In the genomic region with DNA sequence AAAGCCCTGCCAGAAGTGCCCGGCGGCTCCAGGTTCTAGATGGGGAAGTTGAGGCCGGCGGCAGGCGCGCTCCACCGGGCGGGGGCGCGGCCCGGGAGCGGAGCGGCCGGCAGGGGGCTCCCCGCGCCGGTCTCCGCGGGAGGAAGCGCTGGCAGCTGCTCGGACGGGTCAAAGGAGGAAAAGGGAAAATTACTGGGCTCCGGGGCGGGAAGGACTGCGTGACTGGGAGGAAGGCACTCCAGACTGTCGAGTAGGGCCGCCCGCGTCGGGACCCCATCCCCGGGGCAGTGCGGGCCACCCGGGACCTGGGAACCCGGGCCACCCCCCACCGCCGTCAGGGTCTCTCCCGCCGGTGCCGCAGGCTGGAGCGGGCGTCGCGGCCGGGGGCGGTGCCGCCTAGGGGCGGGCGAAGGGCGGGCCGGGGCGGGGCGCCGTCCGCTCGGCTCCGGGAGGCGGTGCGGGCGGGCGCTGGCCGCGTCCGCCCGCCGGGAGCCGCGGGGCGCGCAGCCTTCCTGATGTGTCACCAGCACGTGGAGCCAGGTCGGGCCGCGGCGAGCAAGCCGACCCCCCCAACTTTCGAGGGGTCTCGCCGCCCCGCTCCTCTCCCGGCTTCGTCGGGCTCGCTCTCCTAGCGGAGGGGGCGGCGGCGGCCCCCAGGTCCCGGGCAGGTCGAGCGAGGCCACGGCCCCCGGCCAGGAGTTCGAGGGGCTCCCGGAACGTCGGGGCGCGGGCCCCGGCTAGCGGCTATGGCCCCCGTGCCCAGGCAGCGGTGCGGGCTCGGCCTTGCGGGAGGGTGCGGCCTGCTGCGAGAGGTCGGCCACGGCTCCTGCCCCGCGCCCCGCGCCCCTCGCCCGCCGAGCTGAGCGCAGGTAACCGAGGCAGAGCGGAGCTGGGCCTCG, we compare ENCODE assay signal across 8 cellular contexts.
DNase-seq lines count a peak whose midpoint lies in the region; ATAC-seq and TF ChIP-seq lines count a peak whose summit lies in the region.

No MANE protein-coding gene starts in this region.

- 3% methylated on average over 26 of the region's 120 CpGs for WGBS in SK-N-SH (ENCODE audit: low lambda C conversion rate)
- 2 to 3% methylated on average over 21 to 26 of the region's 120 CpGs for WGBS in thyroid gland, 2 donors

- peak; percentile 77 for TF ChIP-seq RAD21 in SK-N-SH (IDR thresholded peaks at IDR 0.05; ENCODE audit: low read length)

- H4K20me1 ChIP-seq in Karpas-422 (ENCODE audit: insufficient read depth, low read depth, low read length) (no peaks in the 10 kb centered on the region), SK-N-SH (ENCODE audit: insufficient read depth) (no peaks in the 10 kb centered on the region), osteoblast (ENCODE audit: insufficient read depth, low read length) (peaks cover 33% of the 10 kb centered on the region)

- H3K9ac ChIP-seq in Karpas-422 (ENCODE audit: low read length): peak overlapping the region; percentile 67
- H3K9ac ChIP-seq in SK-N-SH: peak overlapping the region; percentile 71

- CTCF ChIA-PET in AG04450 (lab: Charles Lee) (interaction anchor here (1.0 to 5.2 kb wide), 10 partner anchors 23 to 343 kb away, joined by 3 to 86 read pairs (median 5); partner anchors contain the start of genes COPRS and UTP6), SK-N-SH (lab: Yijun Ruan, JAX) (interaction anchor here (0.6 to 15.6 kb wide), 45 partner anchors 8 to 342 kb away, joined by 3 to 338 read pairs (median 4); no protein-coding TSS in a partner anchor)

- peaks cover 31% of the 10 kb centered on the region for H3F3A ChIP-seq in SK-N-SH (replicated peaks; ENCODE audit: insufficient read depth)

- peak; percentile 56 to 69 for TF ChIP-seq POLR2A in thyroid gland (IDR thresholded peaks at IDR 0.05)

- H3K79me2 ChIP-seq in Karpas-422 (ENCODE audit: low read length): no peaks in the 10 kb centered on the region
- H3K79me2 ChIP-seq in SK-N-SH (ENCODE audit: insufficient read depth): peaks cover 42% of the 10 kb centered on the region
- peaks cover 49% of the 10 kb centered on the region for H3K79me2 ChIP-seq in osteoblast (ENCODE audit: insufficient read depth, low read length)

- H3K4me2 ChIP-seq in Karpas-422 (ENCODE audit: low read depth, low read length, poor library complexity, severe bottlenecking) (peak overlapping the region; percentile 76), SK-N-SH (peak overlapping the region; percentile 76), osteoblast (ENCODE audit: insufficient read depth, low read length) (peak overlapping the region; percentile 100)

- H3K9me3 ChIP-seq in AG04450 (ENCODE audit: control insufficient read depth, insufficient read depth, low read length) (peaks cover 10% of the 10 kb centered on the region; the same call in 1 of the 2 replicates), Karpas-422 (ENCODE audit: low read length) (no peaks in the 10 kb centered on the region), SK-N-SH (no peaks in the 10 kb centered on the region), osteoblast (ENCODE audit: low read depth, low read length) (no peaks in the 10 kb centered on the region), thyroid gland (no peaks in the 10 kb centered on the region)

- no peaks in the 10 kb centered on the region for H3K9me3 Mint-ChIP-seq in activated naive CD8-positive, alpha-beta T cell treated with anti-CD3 and anti-CD28 coated beads, Interleukin-2, amount 10 ng/mL, durations not matched to agents 7 days and 5 days

- H3K27ac ChIP-seq in AG04450 (ENCODE audit: low read depth, low read length) (peak overlapping the region; percentile 65), Karpas-422 (ENCODE audit: low read length) (no peak overlapping the region), SK-N-SH (ENCODE audit: low read depth in 2 of 2, low read length in 1 of 2) (peak overlapping the region; percentile 71 to 86), osteoblast (ENCODE audit: low read depth, low read length) (peak overlapping the region; percentile 82), thyroid gland (peak overlapping the region; percentile 44 to 83 (median 69))

- peak overlapping the region; percentile 69 for H3K4me3 Mint-ChIP-seq in activated naive CD8-positive, alpha-beta T cell treated with anti-CD3 and anti-CD28 coated beads, Interleukin-2, amount 10 ng/mL, durations not matched to agents 7 days and 5 days

- H3K27me3 ChIP-seq in AG04450 (ENCODE audit: control insufficient read depth, insufficient read depth, low read length) (no peaks in the 10 kb centered on the region), Karpas-422 (ENCODE audit: low read length) (no peaks in the 10 kb centered on the region), SK-N-SH (ENCODE audit: insufficient read depth) (no peaks in the 10 kb centered on the region), osteoblast (ENCODE audit: insufficient read depth, low read length) (no peaks in the 10 kb centered on the region), thyroid gland (no peaks in the 10 kb centered on the region)

- TF ChIP-seq EP300 in SK-N-SH (IDR thresholded peaks at IDR 0.05; ENCODE audit: borderline replicate concordance in 1 of 2, low read depth in 1 of 2, low read length in 1 of 2): no peak

- H3K9me2 ChIP-seq in Karpas-422 (replicated peaks; ENCODE audit: insufficient read depth, low read length) (no peaks in the 10 kb centered on the region), SK-N-SH (no peaks in the 10 kb centered on the region)

- H3K4me1 ChIP-seq in Karpas-422 (ENCODE audit: low read length): no peaks in the 10 kb centered on the region
- H3K4me1 ChIP-seq in SK-N-SH (ENCODE audit: control insufficient read depth in 1 of 2, insufficient read depth in 2 of 2, low read depth in 1 of 2, low read length in 1 of 2): peaks cover 6 to 25% of the 10 kb centered on the region in 2 experiments; a peak in 3 of 4 replicates
- H3K4me1 ChIP-seq in osteoblast (ENCODE audit: insufficient read depth, low read length): peaks cover 35% of the 10 kb centered on the region
- H3K4me1 ChIP-seq in thyroid gland: peaks cover 16 to 34% of the 10 kb centered on the region in 2 donors

- H3K4me3 ChIP-seq in AG04450 (ENCODE audit: low read depth, low read length) (peak overlapping the region; percentile 69), Karpas-422 (ENCODE audit: low read length) (peak overlapping the region; percentile 67; the same call in 1 of the 2 replicates), SK-N-SH (ENCODE audit: low read depth in 2 of 2, low read length in 1 of 2) (peak overlapping the region; percentile 58; a peak in 3 of 4 replicates), osteoblast (ENCODE audit: insufficient read depth, low read length) (peak overlapping the region; percentile 81), thyroid gland (replicated peaks in 1 of 3) (peak overlapping the region; percentile 38 to 66 (median 56))

- H3K4me1 Mint-ChIP-seq in activated naive CD8-positive, alpha-beta T cell treated with anti-CD3 and anti-CD28 coated beads, Interleukin-2, amount 10 ng/mL, durations not matched to agents 7 days and 5 days: peaks cover 9% of the 10 kb centered on the region

- no peak for DNase-seq in AG04450 (ENCODE audit: low read depth, low spot score)
- DNase-seq in Karpas-422: peak; percentile 75
- DNase-seq in SK-N-SH: peak; percentile 95
- DNase-seq in activated naive CD8-positive, alpha-beta T cell treated with anti-CD3 and anti-CD28 coated beads, Interleukin-2, amount 10 ng/mL, durations not matched to agents 7 days and 5 days: peak; percentile 68
- peak; percentile 90 for DNase-seq in Right ventricle myocardium inferior (ENCODE audit: missing footprints)
- peak; percentile 99 for DNase-seq in osteoblast (ENCODE audit: insufficient read length, low spot score, missing footprints)
- peak; percentile 75 to 78 for DNase-seq in thyroid gland

- intact Hi-C loops in Right ventricle myocardium inferior (cut with DNase I) (loop anchor here (1.0 to 2.0 kb wide), 3 partner anchors 138 to 283 kb away; no protein-coding TSS in a partner anchor), thyroid gland (cut with DNase I) (loop anchor here (5.0 kb wide), 1 partner anchor 343 kb away; the partner anchor contains the start of gene UTP6)

- TF ChIP-seq CTCF in AG04450 (IDR thresholded peaks at IDR 0.05; ENCODE audit: low read depth, low read length) (peak; percentile 57), SK-N-SH (IDR thresholded peaks at IDR 0.05) (peak; percentile 97), osteoblast (IDR thresholded peaks at IDR 0.05; ENCODE audit: extremely low read depth, low read depth, low read length) (peak; percentile 62), thyroid gland (IDR thresholded peaks at IDR 0.05) (peak; percentile 12 to 94 (median 84))

- H3K36me3 ChIP-seq in Karpas-422 (ENCODE audit: insufficient read depth, low read length): no peaks in the 10 kb centered on the region
- H3K36me3 ChIP-seq in SK-N-SH (replicated peaks in 1 of 2; ENCODE audit: control insufficient read depth in 1 of 2, insufficient read depth in 2 of 2, low read length in 1 of 2): no peaks in the 10 kb centered on the region
- peaks cover 15% of the 10 kb centered on the region for H3K36me3 ChIP-seq in osteoblast (ENCODE audit: insufficient read depth, low read length)
- H3K36me3 ChIP-seq in thyroid gland: no peaks in the 10 kb centered on the region

- POLR2A ChIA-PET in AG04450 (lab: Yijun Ruan, JAX) (interaction anchor here (0.6 to 1.5 kb wide), 6 partner anchors 22 to 283 kb away, joined by 3 to 9 read pairs (median 4); no protein-coding TSS in a partner anchor), SK-N-SH (lab: Yijun Ruan, JAX) (interaction anchor here (0.5 to 1.2 kb wide), 2 partner anchors 9 to 55 kb away, joined by 3 read pairs; no protein-coding TSS in a partner anchor)
- POLR2A ChIA-PET in activated naive CD8-positive, alpha-beta T cell treated with anti-CD3 and anti-CD28 coated beads, Interleukin-2, amount 10 ng/mL, durations not matched to agents 7 days and 5 days (lab: Charles Lee): interaction anchor here (1.5 kb wide), 1 partner anchor 9 kb away, joined by 3 read pairs; no protein-coding TSS in a partner anchor

- H3K27ac Mint-ChIP-seq in activated naive CD8-positive, alpha-beta T cell treated with anti-CD3 and anti-CD28 coated beads, Interleukin-2, amount 10 ng/mL, durations not matched to agents 7 days and 5 days: no peak overlapping the region

- H3K36me3 Mint-ChIP-seq in activated naive CD8-positive, alpha-beta T cell treated with anti-CD3 and anti-CD28 coated beads, Interleukin-2, amount 10 ng/mL, durations not matched to agents 7 days and 5 days: no peaks in the 10 kb centered on the region

- H3K27me3 Mint-ChIP-seq in activated naive CD8-positive, alpha-beta T cell treated with anti-CD3 and anti-CD28 coated beads, Interleukin-2, amount 10 ng/mL, durations not matched to agents 7 days and 5 days: peaks cover 18% of the 10 kb centered on the region

- peak; percentile 56 for ATAC-seq in GM18907 (IDR thresholded peaks at IDR 0.05; ENCODE audit: unreplicated experiment)
- ATAC-seq in activated naive CD8-positive, alpha-beta T cell treated with anti-CD3 and anti-CD28 coated beads, Interleukin-2, amount 10 ng/mL, durations not matched to agents 7 days and 5 days (ENCODE audit: low read depth): peak; percentile 87
- ATAC-seq in Right ventricle myocardium inferior: peak; percentile 90

- H2AFZ ChIP-seq in Karpas-422 (ENCODE audit: low read length) (peak overlapping the region; percentile 78; the same call in 1 of the 2 replicates), SK-N-SH (ENCODE audit: low read depth) (peak overlapping the region; percentile 1), osteoblast (ENCODE audit: low read length) (peak overlapping the region; percentile 42)

Comparison
In these comparisons a context has a peak if more than half of its experiments do, and no peak if none do; other contexts are left out.
1. H2AFZ ChIP-seq: peak in every context shown above with its lines; median percentile 78 in Karpas-422; 42 in osteoblast; 1 in SK-N-SH.